16 cellular contexts compared by ENCODE assay signal in the genomic region with DNA sequence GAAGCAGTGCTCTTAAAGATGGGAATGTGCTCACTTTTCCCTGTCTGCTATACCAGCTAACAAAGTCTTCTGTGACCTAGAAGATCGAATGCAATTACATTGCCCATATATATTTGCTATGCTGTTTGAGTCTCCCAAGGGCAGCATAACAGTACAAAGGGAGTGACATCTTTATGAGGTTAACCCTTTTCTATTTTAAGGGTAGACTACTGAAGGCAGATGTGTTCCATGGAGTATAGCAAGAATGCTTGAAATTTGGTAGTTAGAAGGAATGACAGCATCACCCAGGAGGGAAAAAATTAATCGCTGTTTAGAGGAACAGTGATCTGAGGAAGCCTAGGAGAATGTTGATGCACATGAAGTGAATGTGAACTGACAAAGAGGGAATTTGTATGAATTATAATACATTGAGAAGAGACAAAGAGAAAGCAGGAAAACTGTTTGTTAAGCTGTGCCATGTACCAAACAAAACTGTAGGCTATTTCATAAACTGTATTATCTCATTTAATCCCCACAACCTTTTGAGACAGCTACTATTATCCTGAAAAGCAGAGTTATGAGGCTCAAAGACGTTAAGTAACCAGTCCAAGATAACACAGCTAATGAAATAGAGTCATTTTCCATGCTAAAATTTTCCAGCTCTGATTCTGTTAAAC. TPM values are rescaled to one million over a fixed set of nuclear protein-coding genes. Genes with fewer than 3 reads are reported as not detected.
DNase-seq lines count a peak whose midpoint lies in the region; ATAC-seq and TF ChIP-seq lines count a peak whose summit lies in the region.
"Had no signal": no experiment of that assay in that cellular context is flagged by ENCODE, and none has a peak within 500 bp of the region (broad histone marks: within the 10 kb centered on the region; RNA-seq: fewer than 3 reads in every experiment).

No MANE protein-coding gene starts in this region.

- CTCF ChIA-PET in HEK293T (lab: Yijun Ruan, JAX), result interaction anchor here (1.2 kb wide), 1 partner anchor 10 kb away, joined by 4 read pairs; no protein-coding TSS in a partner anchor

- H3K27ac Mint-ChIP-seq in CD4-positive, CD25-positive, alpha-beta regulatory T cell, result peak overlapping the region in 2 of 3 donors; percentile 61 to 87
- H3K27ac Mint-ChIP-seq: activated B cell treated with CpG ODN at 0.5 μM for 24 hours had no signal

- no peak overlapping the region for H2AFZ ChIP-seq in osteoblast (ENCODE audit: low read length)
- H2AFZ ChIP-seq: parathyroid adenoma had no signal

- in situ Hi-C loops in astrocyte of the spinal cord (cut with HindIII; ENCODE audit: low sequenced_read_pairs), result no loop called here

- no peak for TF ChIP-seq CTCF in astrocyte of the spinal cord (IDR thresholded peaks at IDR 0.05; ENCODE audit: low read depth, low read length)
- no peak for TF ChIP-seq CTCF in osteoblast (IDR thresholded peaks at IDR 0.05; ENCODE audit: extremely low read depth, low read depth, low read length)

- H3K79me2 ChIP-seq in osteoblast (ENCODE audit: insufficient read depth, low read length), result peaks cover 96% of the 10 kb centered on the region

- peaks cover 5% of the 10 kb centered on the region for H3K36me3 ChIP-seq in CD4-positive, CD25-positive, alpha-beta regulatory T cell (ENCODE audit: control insufficient read depth, insufficient read depth, low read length)
- H3K36me3 ChIP-seq in osteoblast (ENCODE audit: insufficient read depth, low read length), result peaks cover 6% of the 10 kb centered on the region
- H3K36me3 ChIP-seq in MG63, result no peaks in the 10 kb centered on the region
- H3K36me3 ChIP-seq: BLaER1, tibial nerve had no signal

- no peak overlapping the region for H3K27ac ChIP-seq in CD4-positive, CD25-positive, alpha-beta regulatory T cell (ENCODE audit: insufficient read depth, low read length, poor library complexity, severe bottlenecking)
- peak overlapping the region; percentile 62 for H3K27ac ChIP-seq in osteoblast (ENCODE audit: low read depth, low read length)
- H3K27ac ChIP-seq: BLaER1, body of pancreas, foreskin keratinocyte, parathyroid adenoma, tibial nerve had no signal

- H3K9me3 ChIP-seq in CD4-positive, CD25-positive, alpha-beta regulatory T cell (ENCODE audit: control insufficient read depth in 2 of 2, low read length in 2 of 2), result no peaks in the 10 kb centered on the region
- no peaks in the 10 kb centered on the region for H3K9me3 ChIP-seq in osteoblast (ENCODE audit: low read depth, low read length)
- H3K9me3 ChIP-seq in MG63, result no peaks in the 10 kb centered on the region
- H3K9me3 ChIP-seq: BLaER1, body of pancreas, tibial nerve had no signal

- H3K9me3 Mint-ChIP-seq in CD4-positive, CD25-positive, alpha-beta regulatory T cell, result no peaks in the 10 kb centered on the region
- H3K9me3 Mint-ChIP-seq: activated B cell treated with CpG ODN at 0.5 μM for 24 hours had no signal

- H3K4me3 ChIP-seq in CD4-positive, CD25-positive, alpha-beta regulatory T cell (ENCODE audit: low read depth, low read length), result no peak overlapping the region
- H3K4me3 ChIP-seq in astrocyte of the spinal cord (ENCODE audit: low read depth, low read length) (no peak overlapping the region), osteoblast (ENCODE audit: insufficient read depth, low read length) (no peak overlapping the region), MG63 (no peak overlapping the region)
- H3K4me3 ChIP-seq: BLaER1, body of pancreas, tibial nerve had no signal

- H3K36me3 Mint-ChIP-seq in CD4-positive, CD25-positive, alpha-beta regulatory T cell, result peaks cover 26% of the 10 kb centered on the region

- ATAC-seq in CD4-positive, CD25-positive, alpha-beta regulatory T cell (ENCODE audit: low read depth in 2 of 2), result no peak
- ATAC-seq in HG02870 (IDR thresholded peaks at IDR 0.05; ENCODE audit: unreplicated experiment) (no peak), HG02852 (IDR thresholded peaks at IDR 0.05; ENCODE audit: unreplicated experiment) (no peak)
- ATAC-seq: body of pancreas, foreskin keratinocyte had no signal

- H3K27me3 ChIP-seq in CD4-positive, CD25-positive, alpha-beta regulatory T cell (ENCODE audit: control insufficient read depth, insufficient read depth, low read length), result no peaks in the 10 kb centered on the region
- H3K27me3 ChIP-seq in osteoblast (ENCODE audit: insufficient read depth, low read length) (no peaks in the 10 kb centered on the region), MG63 (no peaks in the 10 kb centered on the region)
- H3K27me3 ChIP-seq: BLaER1, body of pancreas, foreskin keratinocyte, tibial nerve had no signal

- peaks cover 9% of the 10 kb centered on the region for H4K20me1 ChIP-seq in osteoblast (ENCODE audit: insufficient read depth, low read length)
- H4K20me1 ChIP-seq: BLaER1 had no signal

- no peaks in the 10 kb centered on the region for H3K27me3 Mint-ChIP-seq in CD4-positive, CD25-positive, alpha-beta regulatory T cell
- H3K27me3 Mint-ChIP-seq: activated B cell treated with CpG ODN at 0.5 μM for 24 hours had no signal

- POLR2A ChIA-PET in HEK293T (lab: Yijun Ruan, JAX), result interaction anchor here (1.3 kb wide), 1 partner anchor 24 kb away, joined by 3 read pairs; no protein-coding TSS in a partner anchor

- peak overlapping the region in 1 of 4 donors; percentile 9 for H3K4me3 Mint-ChIP-seq in CD4-positive, CD25-positive, alpha-beta regulatory T cell
- H3K4me3 Mint-ChIP-seq: activated B cell treated with CpG ODN at 0.5 μM for 24 hours had no signal

- peaks cover 14% of the 10 kb centered on the region for H3K4me1 ChIP-seq in CD4-positive, CD25-positive, alpha-beta regulatory T cell (ENCODE audit: control insufficient read depth, insufficient read depth, low read length, poor library complexity, severe bottlenecking)
- peaks cover 72% of the 10 kb centered on the region for H3K4me1 ChIP-seq in osteoblast (ENCODE audit: insufficient read depth, low read length)
- H3K4me1 ChIP-seq: BLaER1 had no signal

- DNase-seq in CD4-positive, CD25-positive, alpha-beta regulatory T cell, result no peak
- DNase-seq in HEK293T (ENCODE audit: extremely low spot score), result no peak
- DNase-seq in astrocyte of the spinal cord (ENCODE audit: low read depth, low spot score), result peak; percentile 44
- DNase-seq in osteoblast (ENCODE audit: insufficient read length, low spot score, missing footprints), result no peak
- no peak for DNase-seq in MG63
- DNase-seq in NCI-H1105 (lab: John Stamatoyannopoulos, UW), result no peak
- DNase-seq: activated B cell treated with CpG ODN at 0.5 μM for 24 hours; body of pancreas; foreskin keratinocyte; MV-4-11; stimulated activated CD4-positive, alpha-beta T cell treated with anti-CD3 and anti-CD28 coated beads, Interleukin-12 subunit alpha, Interleukin-12 subunit beta, amount 100 ng/mL, for 4 hours had no signal

- H3K4me2 ChIP-seq in osteoblast (ENCODE audit: insufficient read depth, low read length), result peak overlapping the region; percentile 14
- H3K4me2 ChIP-seq: BLaER1 had no signal

- peaks cover 31 to 87% (median 62%) of the 10 kb centered on the region in 4 donors for H3K4me1 Mint-ChIP-seq in CD4-positive, CD25-positive, alpha-beta regulatory T cell

TF ChIP-seq in HEK293T, 16 proteins besides CTCF, POLR2A, EP300 and RAD21:
- TF ChIP-seq, protein P1, sequence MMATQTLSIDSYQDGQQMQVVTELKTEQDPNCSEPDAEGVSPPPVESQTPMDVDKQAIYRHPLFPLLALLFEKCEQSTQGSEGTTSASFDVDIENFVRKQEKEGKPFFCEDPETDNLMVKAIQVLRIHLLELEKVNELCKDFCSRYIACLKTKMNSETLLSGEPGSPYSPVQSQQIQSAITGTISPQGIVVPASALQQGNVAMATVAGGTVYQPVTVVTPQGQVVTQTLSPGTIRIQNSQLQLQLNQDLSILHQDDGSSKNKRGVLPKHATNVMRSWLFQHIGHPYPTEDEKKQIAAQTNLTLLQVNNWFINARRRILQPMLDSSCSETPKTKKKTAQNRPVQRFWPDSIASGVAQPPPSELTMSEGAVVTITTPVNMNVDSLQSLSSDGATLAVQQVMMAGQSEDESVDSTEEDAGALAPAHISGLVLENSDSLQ (IDR thresholded peaks at IDR 0.05), result peak; percentile 88
- TF ChIP-seq ZNF384 (IDR thresholded peaks at IDR 0.05), result no peak
TF ChIP-seq in HEK293T: peak in this region for 1.

RNA-seq across cellular contexts. Expression of a gene that starts 13.0 kb away (rescaled TPM):
- total RNA-seq in CD4-positive, CD25-positive, alpha-beta regulatory T cell, result 35.6 TPM
- 1 to 10 TPM; 4.1 to 9.3 (median 7.8) TPM for polyA plus RNA-seq in CD4-positive, CD25-positive, alpha-beta regulatory T cell
- 17.4 and 19.2 TPM in 2 replicates for total RNA-seq in osteoblast
- total RNA-seq in MG63 (2014; rRNA removed; shearing (Covaris generic); ENCODE audit: low replicate concordance), result 0.82 and 1.7 TPM in 2 replicates

RNA-seq across cellular contexts. Expression of a gene that starts 59.7 kb away (rescaled TPM):
- total RNA-seq in CD4-positive, CD25-positive, alpha-beta regulatory T cell, result 37.3 TPM
- 10 to 100 TPM; 22.2 to 27.8 (median 24.8) TPM for polyA plus RNA-seq in CD4-positive, CD25-positive, alpha-beta regulatory T cell
- 19.5 and 21.8 TPM in 2 replicates for total RNA-seq in osteoblast
- total RNA-seq in MG63 (2014; rRNA removed; shearing (Covaris generic); ENCODE audit: low replicate concordance), result 3.4 and 9.9 TPM in 2 replicates

RNA-seq across cellular contexts. Expression of a gene that starts 59.8 kb away (rescaled TPM):
- total RNA-seq in CD4-positive, CD25-positive, alpha-beta regulatory T cell, result 4.4 TPM
- polyA plus RNA-seq in CD4-positive, CD25-positive, alpha-beta regulatory T cell, result 1 to 10 TPM; 2.1 to 5.3 (median 3.2) TPM
- total RNA-seq in osteoblast, result 8.5 and 9.8 TPM in 2 replicates
- 1.5 and 1.8 TPM in 2 replicates for total RNA-seq in MG63 (2014; rRNA removed; shearing (Covaris generic); ENCODE audit: low replicate concordance)
